In the genomic region with DNA sequence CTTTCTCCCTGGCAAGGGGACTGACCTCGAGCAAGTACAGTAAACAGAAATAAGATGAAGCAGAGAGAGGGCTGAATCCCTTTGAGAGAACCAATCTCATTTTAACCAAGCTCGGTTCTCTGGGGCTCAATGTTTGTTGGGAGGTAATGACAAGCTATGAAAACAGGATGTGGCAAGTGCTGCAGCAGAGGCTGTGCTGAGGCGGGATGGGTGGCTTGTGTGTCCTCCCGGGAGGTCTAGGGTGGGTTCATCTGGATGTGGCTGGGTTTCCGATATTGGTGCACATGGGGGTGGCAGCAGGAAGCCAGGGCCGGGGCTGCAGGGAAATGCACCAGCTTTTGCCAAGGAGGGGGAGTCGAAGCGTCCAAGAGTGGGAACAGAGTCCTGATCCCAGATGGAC, we compare ENCODE assay signal across 13 cellular contexts.
A peak's percentile ranks its signal among the peaks of the same experiment; 100 is the strongest.
DNase-seq lines count a peak whose midpoint lies in the region; ATAC-seq, FAIRE-seq and TF ChIP-seq lines count a peak whose summit lies in the region.
"Had no signal": no experiment of that assay in that cellular context is flagged by ENCODE, and none has a peak within 500 bp of the region (broad histone marks: within the 10 kb centered on the region; RNA-seq: fewer than 3 reads in every experiment).

No MANE protein-coding gene starts in this region.

- no peaks in the 10 kb centered on the region for H3K4me1 ChIP-seq in small intestine (ENCODE audit: control insufficient read depth in 2 of 2, insufficient read depth in 1 of 2, low read depth in 1 of 2, low read length in 1 of 2)
- H3K4me1 ChIP-seq: foreskin keratinocyte, thyroid gland had no signal

- WGBS in small intestine, 3 donors: 59 to 79% (median 63%) methylated on average over 8 of the region's 8 CpGs

- H3K4me1 Mint-ChIP-seq in CD4-positive, alpha-beta T cell (ENCODE audit: low read depth): peaks cover 97% of the 10 kb centered on the region
- H3K4me1 Mint-ChIP-seq in T-helper 2 cell treated with Interferon-gamma antibody and Interleukin-4, amounts not matched to agents 5 μg/mL and 100 μg/mL, for 36 hours (ENCODE audit: low read depth): peaks cover 46% of the 10 kb centered on the region
- H3K4me1 Mint-ChIP-seq in HFFc6 (ENCODE audit: low read depth): no peaks in the 10 kb centered on the region

- peak overlapping the region; percentile 62 for H3K27ac ChIP-seq in CD4-positive, alpha-beta T cell (ENCODE audit: low read depth, low read length)
- H3K27ac ChIP-seq in small intestine (ENCODE audit: low read depth in 1 of 2, low read length in 1 of 2): peak overlapping the region in 1 of 2 donors; percentile 33
- H3K27ac ChIP-seq: foreskin keratinocyte, thyroid gland had no signal

- CTCF ChIA-PET in CD4-positive, alpha-beta T cell (lab: Charles Lee): no interaction called here

- DNase-seq in CD4-positive, alpha-beta T cell: peak; percentile 12 to 66 (median 50)
- DNase-seq in T-helper 2 cell treated with Interferon-gamma antibody and Interleukin-4, amounts not matched to agents 5 μg/mL and 100 μg/mL, for 36 hours (ENCODE audit: low spot score): peak; percentile 25
- peak; percentile 17 for DNase-seq in activated gamma-delta T cell treated with anti-CD3 and anti-CD28 coated beads, Interleukin-2, amount 50 U/mL, for 16 hours (ENCODE audit: low read depth)
- DNase-seq in small intestine: peak; percentile 57
- DNase-seq in glomerular visceral epithelial cell (ENCODE audit: extremely low spot score): no peak
- no peak for DNase-seq in HFFc6
- DNase-seq: foreskin keratinocyte, NCI-H1694 had no signal

- peak; percentile 92 for ATAC-seq in CD4-positive, alpha-beta T cell (ENCODE audit: poor library complexity)
- ATAC-seq in HG03439 (IDR thresholded peaks at IDR 0.05; ENCODE audit: unreplicated experiment) (no peak), HG02763 (IDR thresholded peaks at IDR 0.05; ENCODE audit: unreplicated experiment) (no peak)
- ATAC-seq: foreskin keratinocyte had no signal

- no peaks in the 10 kb centered on the region for H3K9me3 ChIP-seq in CD4-positive, alpha-beta T cell (ENCODE audit: control insufficient read depth, low read length)
- no peaks in the 10 kb centered on the region for H3K9me3 ChIP-seq in small intestine (ENCODE audit: control insufficient read depth, low read depth)
- H3K9me3 ChIP-seq: thyroid gland had no signal

- no peaks in the 10 kb centered on the region for H3K27me3 Mint-ChIP-seq in CD4-positive, alpha-beta T cell
- no peaks in the 10 kb centered on the region for H3K27me3 Mint-ChIP-seq in T-helper 2 cell treated with Interferon-gamma antibody and Interleukin-4, amounts not matched to agents 5 μg/mL and 100 μg/mL, for 36 hours (ENCODE audit: low read depth)
- peaks cover 4% of the 10 kb centered on the region for H3K27me3 Mint-ChIP-seq in HFFc6 (ENCODE audit: insufficient read depth)

- peaks cover 1% of the 10 kb centered on the region for H3K9me3 Mint-ChIP-seq in CD4-positive, alpha-beta T cell
- no peaks in the 10 kb centered on the region for H3K9me3 Mint-ChIP-seq in T-helper 2 cell treated with Interferon-gamma antibody and Interleukin-4, amounts not matched to agents 5 μg/mL and 100 μg/mL, for 36 hours
- H3K9me3 Mint-ChIP-seq in HFFc6: 0 out of 2 replicates have a peak, but pooled peaks cover 3% of the 10 kb centered on the region

- no peak for TF ChIP-seq CTCF in CD4-positive, alpha-beta T cell (IDR thresholded peaks at IDR 0.05)
- TF ChIP-seq CTCF in HFFc6 (IDR thresholded peaks at IDR 0.05): no peak

- H3K36me3 Mint-ChIP-seq in CD4-positive, alpha-beta T cell (ENCODE audit: low read depth): peaks cover 20% of the 10 kb centered on the region
- H3K36me3 Mint-ChIP-seq in T-helper 2 cell treated with Interferon-gamma antibody and Interleukin-4, amounts not matched to agents 5 μg/mL and 100 μg/mL, for 36 hours (ENCODE audit: low read depth): peaks cover 53% of the 10 kb centered on the region
- H3K36me3 Mint-ChIP-seq in HFFc6 (ENCODE audit: low read depth): no peaks in the 10 kb centered on the region

- POLR2A ChIA-PET in CD4-positive, alpha-beta T cell (lab: Charles Lee): interaction anchor here (0.6 to 4.1 kb wide), 20 partner anchors 9 to 298 kb away, joined by 3 to 26 read pairs (median 7); a partner anchor contains a TSS

- intact Hi-C loops in CD4-positive, alpha-beta T cell (cut with DNase I, micrococcal nuclease): loop anchor here (2.0 to 10.0 kb wide), 3 partner anchors 31 to 465 kb away; no protein-coding TSS in a partner anchor

- H3K27me3 ChIP-seq in CD4-positive, alpha-beta T cell (ENCODE audit: control insufficient read depth, insufficient read depth, low read length): no peaks in the 10 kb centered on the region
- no peaks in the 10 kb centered on the region for H3K27me3 ChIP-seq in small intestine (ENCODE audit: control insufficient read depth in 2 of 2, insufficient read depth in 2 of 2, low read length in 2 of 2)
- H3K27me3 ChIP-seq: foreskin keratinocyte, thyroid gland had no signal

- no peaks in the 10 kb centered on the region for H3K36me3 ChIP-seq in small intestine (ENCODE audit: control insufficient read depth in 2 of 2, insufficient read depth in 2 of 2, low read length in 2 of 2)
- H3K36me3 ChIP-seq: thyroid gland had no signal

- H3K4me3 Mint-ChIP-seq in CD4-positive, alpha-beta T cell: peak overlapping the region; percentile 65
- H3K4me3 Mint-ChIP-seq in T-helper 2 cell treated with Interferon-gamma antibody and Interleukin-4, amounts not matched to agents 5 μg/mL and 100 μg/mL, for 36 hours: peak overlapping the region; percentile 73
- H3K4me3 Mint-ChIP-seq in HFFc6: no peak overlapping the region
- H3K4me3 Mint-ChIP-seq: B cell had no signal

- no peak overlapping the region for H3K4me3 ChIP-seq in small intestine (ENCODE audit: low read depth in 1 of 2, low read length in 2 of 2)
- H3K4me3 ChIP-seq: thyroid gland had no signal

- FAIRE-seq in small intestine (lab: Jason Lieb, UNC): no peak
- FAIRE-seq: HTR-8/SVneo had no signal

- H3K27ac Mint-ChIP-seq in CD4-positive, alpha-beta T cell: peak overlapping the region; percentile 91
- H3K27ac Mint-ChIP-seq in T-helper 2 cell treated with Interferon-gamma antibody and Interleukin-4, amounts not matched to agents 5 μg/mL and 100 μg/mL, for 36 hours: peak overlapping the region; percentile 95
- H3K27ac Mint-ChIP-seq in HFFc6: no peak overlapping the region
- H3K27ac Mint-ChIP-seq: B cell had no signal

Comparison
In these comparisons a context has a peak if more than half of its experiments do, and no peak if none do; other contexts are left out.
1. DNase-seq: peak in CD4-positive, alpha-beta T cell (10 of 10), T-helper 2 cell treated with Interferon-gamma antibody and Interleukin-4, amounts not matched to agents 5 μg/mL and 100 μg/mL, for 36 hours (single experiment), activated gamma-delta T cell treated with anti-CD3 and anti-CD28 coated beads, Interleukin-2, amount 50 U/mL, for 16 hours (single experiment) and small intestine (single experiment); none in glomerular visceral epithelial cell (single experiment) and HFFc6 (single experiment).